ENCODE assay signal across 15 cellular contexts in genomic region chr11:72321381-72321996, GRCh38.
A peak's percentile ranks its signal among the peaks of the same experiment; 100 is the strongest.
DNase-seq lines count a peak whose midpoint lies in the region; ATAC-seq, FAIRE-seq and TF ChIP-seq lines count a peak whose summit lies in the region.
"Had no signal": no experiment of that assay in that cellular context is flagged by ENCODE, and none has a peak within 500 bp of the region (broad histone marks: within the 10 kb centered on the region; RNA-seq: fewer than 3 reads in every experiment).

No MANE protein-coding gene starts in this region.

- H3F3A ChIP-seq in PC-3 (ENCODE audit: low read length, unreplicated experiment): no peaks in the 10 kb centered on the region

- intact Hi-C loops in PC-3 (cut with micrococcal nuclease): no loop called here
- intact Hi-C loops in mammary epithelial cell (cut with micrococcal nuclease): no loop called here
- intact Hi-C loops in activated CD4-positive, alpha-beta memory T cell treated with anti-CD3 and anti-CD28 coated beads for 36 hours (cut with micrococcal nuclease): no loop called here

- dilution Hi-C loops in mammary epithelial cell (cut with HindIII; ENCODE audit: low sequenced_read_pairs): no loop called here

- H3K9me2 ChIP-seq in PC-3 (replicated peaks; ENCODE audit: low read length): no peaks in the 10 kb centered on the region

- H3K9ac ChIP-seq in PC-3 (ENCODE audit: low read length) (no peak overlapping the region), mammary epithelial cell (ENCODE audit: insufficient read depth, low read length) (no peak overlapping the region)

- no peaks in the 10 kb centered on the region for H3K27me3 ChIP-seq in PC-3 (ENCODE audit: low read length)
- no peaks in the 10 kb centered on the region for H3K27me3 ChIP-seq in mammary epithelial cell (ENCODE audit: insufficient read depth, low read length)
- H3K27me3 ChIP-seq: colonic mucosa had no signal

- in situ Hi-C loops in mammary epithelial cell (cut with MboI; ENCODE audit: low sequenced_read_pairs in 2 of 2): no loop called here

- no peaks in the 10 kb centered on the region for H3K79me2 ChIP-seq in PC-3 (ENCODE audit: low read length)
- H3K79me2 ChIP-seq in mammary epithelial cell (ENCODE audit: insufficient read depth, low read length): no peaks in the 10 kb centered on the region

- TF ChIP-seq CTCF in PC-3 (conservative IDR thresholded peaks at IDR 0.05; ENCODE audit: low read depth, low read length) (no peak), mammary epithelial cell (conservative IDR thresholded peaks at IDR 0.05 in 1 of 2, IDR thresholded peaks at IDR 0.05 in 1 of 2; ENCODE audit: extremely low read depth in 1 of 2, insufficient read depth in 1 of 2, low read depth in 1 of 2, low read length in 2 of 2) (no peak)

- H3K4me2 ChIP-seq in PC-3 (ENCODE audit: low read length) (no peak overlapping the region), mammary epithelial cell (ENCODE audit: insufficient read depth, low read depth, low read length) (no peak overlapping the region)

- CTCF ChIA-PET in PC-3 (lab: Charles Lee) (no interaction called here), mammary epithelial cell (lab: Charles Lee; ENCODE audit: low non-redundant PET) (no interaction called here)
- CTCF ChIA-PET in activated CD4-positive, alpha-beta memory T cell treated with anti-CD3 and anti-CD28 coated beads for 36 hours (lab: Charles Lee): no interaction called here

- peaks cover 6% of the 10 kb centered on the region for H3K36me3 Mint-ChIP-seq in activated CD4-positive, alpha-beta memory T cell treated with anti-CD3 and anti-CD28 coated beads for 36 hours
- H3K36me3 Mint-ChIP-seq: activated naive CD4-positive, alpha-beta T cell treated with anti-CD3 and anti-CD28 coated beads, Interleukin-2, amount 10 ng/mL, durations not matched to agents 7 days and 5 days had no signal

- no peak overlapping the region for H2AFZ ChIP-seq in PC-3 (ENCODE audit: low read length)
- no peak overlapping the region for H2AFZ ChIP-seq in mammary epithelial cell (ENCODE audit: low read depth, low read length)

- no peaks in the 10 kb centered on the region for H3K9me3 ChIP-seq in PC-3 (ENCODE audit: low read length)
- no peaks in the 10 kb centered on the region for H3K9me3 ChIP-seq in mammary epithelial cell (replicated peaks; ENCODE audit: insufficient read depth, low read length)
- H3K9me3 ChIP-seq: colonic mucosa had no signal

- BruUV-seq in PC-3 (replicated peaks; lab: Mats Ljungman, UMichigan) (no TSS peak), mammary epithelial cell (replicated peaks; lab: Mats Ljungman, UMichigan) (no TSS peak)

- WGBS in mammary epithelial cell (ENCODE audit: low coverage, missing lambda C conversion rate): 49% methylated on average over 6 of the region's 8 CpGs

- no peaks in the 10 kb centered on the region for H3K9me3 Mint-ChIP-seq in activated CD4-positive, alpha-beta memory T cell treated with anti-CD3 and anti-CD28 coated beads for 36 hours
- H3K9me3 Mint-ChIP-seq: activated naive CD4-positive, alpha-beta T cell treated with anti-CD3 and anti-CD28 coated beads, Interleukin-2, amount 10 ng/mL, durations not matched to agents 7 days and 5 days; CD4-positive, alpha-beta memory T cell; nephron had no signal

- H3K4me1 ChIP-seq in PC-3 (ENCODE audit: insufficient read depth, low read length): peaks cover 7% of the 10 kb centered on the region; the same call in 1 of the 2 replicates
- no peaks in the 10 kb centered on the region for H3K4me1 ChIP-seq in mammary epithelial cell (ENCODE audit: insufficient read depth, low read length)
- H3K4me1 ChIP-seq: colonic mucosa had no signal

- H3K4me3 ChIP-seq in PC-3 (ENCODE audit: low read length) (no peak overlapping the region), mammary epithelial cell (replicated peaks in 1 of 3; ENCODE audit: insufficient read depth in 1 of 3, low read depth in 2 of 3, low read length in 3 of 3) (no peak overlapping the region)
- H3K4me3 ChIP-seq: colonic mucosa had no signal

- peak; percentile 77 for DNase-seq in H54 (ENCODE audit: insufficient read length, low spot score)
- DNase-seq in PC-3: peak; percentile 75
- peak; percentile 42 for DNase-seq in mammary epithelial cell
- peak; percentile 60 for DNase-seq in myocyte (ENCODE audit: low read depth)
- no peak for DNase-seq in NCI-H526 treated with DMSO at 0.1 percent for 48 hours (lab: John Stamatoyannopoulos, UW)
- DNase-seq in activated CD4-positive, alpha-beta memory T cell treated with anti-CD3 and anti-CD28 coated beads for 36 hours: no peak
- DNase-seq: activated naive CD4-positive, alpha-beta T cell treated with anti-CD3 and anti-CD28 coated beads, Interleukin-2, amount 10 ng/mL, durations not matched to agents 7 days and 5 days; CD4-positive, alpha-beta memory T cell; colonic mucosa; NCI-H446; substantia nigra had no signal

- H4K20me1 ChIP-seq in PC-3 (ENCODE audit: low read length) (no peaks in the 10 kb centered on the region; the same call in 1 of the 2 replicates), mammary epithelial cell (ENCODE audit: insufficient read depth, low read length) (no peaks in the 10 kb centered on the region)

- H3K4me1 Mint-ChIP-seq in activated CD4-positive, alpha-beta memory T cell treated with anti-CD3 and anti-CD28 coated beads for 36 hours (ENCODE audit: low read depth): peaks cover 10% of the 10 kb centered on the region
- H3K4me1 Mint-ChIP-seq: CD4-positive, alpha-beta memory T cell had no signal

- FAIRE-seq in H54 (lab: Jason Lieb, UNC): no peak
- FAIRE-seq: islet of Langerhans had no signal

- POLR2A ChIA-PET in PC-3 (lab: Charles Lee; ENCODE audit: unreplicated experiment): no interaction called here
- POLR2A ChIA-PET in activated CD4-positive, alpha-beta memory T cell treated with anti-CD3 and anti-CD28 coated beads for 36 hours (lab: Charles Lee): no interaction called here

- H3K27ac ChIP-seq in PC-3 (ENCODE audit: low read length) (no peak overlapping the region), mammary epithelial cell (ENCODE audit: insufficient read depth, low read depth, low read length) (no peak overlapping the region)
- H3K27ac ChIP-seq: colonic mucosa had no signal

- H3K27ac Mint-ChIP-seq in activated CD4-positive, alpha-beta memory T cell treated with anti-CD3 and anti-CD28 coated beads for 36 hours: no peak overlapping the region
- H3K27ac Mint-ChIP-seq: activated naive CD4-positive, alpha-beta T cell treated with anti-CD3 and anti-CD28 coated beads, Interleukin-2, amount 10 ng/mL, durations not matched to agents 7 days and 5 days had no signal

- H3K4me3 Mint-ChIP-seq in activated CD4-positive, alpha-beta memory T cell treated with anti-CD3 and anti-CD28 coated beads for 36 hours: no peak overlapping the region
- H3K4me3 Mint-ChIP-seq: activated naive CD4-positive, alpha-beta T cell treated with anti-CD3 and anti-CD28 coated beads, Interleukin-2, amount 10 ng/mL, durations not matched to agents 7 days and 5 days; CD4-positive, alpha-beta memory T cell; nephron had no signal

- ATAC-seq in PC-3 (peak; percentile 92), HG02798 (IDR thresholded peaks at IDR 0.05; ENCODE audit: poor library complexity, unreplicated experiment) (no peak), HG03159 (IDR thresholded peaks at IDR 0.05; ENCODE audit: unreplicated experiment) (no peak)

- no peaks in the 10 kb centered on the region for H3K27me3 Mint-ChIP-seq in activated CD4-positive, alpha-beta memory T cell treated with anti-CD3 and anti-CD28 coated beads for 36 hours
- H3K27me3 Mint-ChIP-seq: activated naive CD4-positive, alpha-beta T cell treated with anti-CD3 and anti-CD28 coated beads, Interleukin-2, amount 10 ng/mL, durations not matched to agents 7 days and 5 days; CD4-positive, alpha-beta memory T cell had no signal

- H3K36me3 ChIP-seq in PC-3 (ENCODE audit: low read depth, low read length) (peaks cover 12% of the 10 kb centered on the region), mammary epithelial cell (ENCODE audit: insufficient read depth, low read length) (peaks cover 2% of the 10 kb centered on the region)
- H3K36me3 ChIP-seq: colonic mucosa had no signal

- TF ChIP-seq POLR2A in H54 (IDR thresholded peaks at IDR 0.05; ENCODE audit: low read depth, low read length): no peak

Comparison
In these comparisons a context has a peak if more than half of its experiments do, and no peak if none do; other contexts are left out.
1. DNase-seq: peak in H54 (single experiment), PC-3 (single experiment), mammary epithelial cell (single experiment) and myocyte (single experiment); none in NCI-H526 treated with DMSO at 0.1 percent for 48 hours (single experiment) and activated CD4-positive, alpha-beta memory T cell treated with anti-CD3 and anti-CD28 coated beads for 36 hours (single experiment).